Comparison of ENCODE assay signal across 10 cellular contexts in genomic region chr11:2890466-2891241, GRCh38. TPM values are rescaled to one million over a fixed set of nuclear protein-coding genes. Genes with fewer than 3 reads are reported as not detected.
DNase-seq lines count a peak whose midpoint lies in the region; ATAC-seq and TF ChIP-seq lines count a peak whose summit lies in the region.
"Had no signal": no experiment of that assay in that cellular context is flagged by ENCODE, and none has a peak within 500 bp of the region (broad histone marks: within the 10 kb centered on the region; RNA-seq: fewer than 3 reads in every experiment).

No MANE protein-coding gene starts in this region.

- H3K27ac ChIP-seq in body of pancreas (peak overlapping the region; percentile 29 to 69 (median 58)), right lobe of liver (peak overlapping the region in 1 of 3 donors; percentile 46)
- H3K27ac ChIP-seq: KMS-11 had no signal

- TF ChIP-seq CTCF in body of pancreas (IDR thresholded peaks at IDR 0.05) (no peak), right lobe of liver (IDR thresholded peaks at IDR 0.05) (no peak), progenitor cell of endocrine pancreas (IDR thresholded peaks at IDR 0.05; ENCODE audit: unreplicated experiment) (no peak)

- 29 to 58% methylated on average over 13 to 28 of the region's 28 CpGs for WGBS in body of pancreas, 2 donors
- WGBS in right lobe of liver (ENCODE audit: insufficient coverage, low coverage, low lambda C conversion rate, missing lambda C conversion rate) = 66% methylated on average over 5 of the region's 28 CpGs

- peak in 2 of 3 donors; percentile 29 to 36 for TF ChIP-seq POLR2A in body of pancreas (IDR thresholded peaks at IDR 0.05)
- TF ChIP-seq POLR2A in right lobe of liver (IDR thresholded peaks at IDR 0.05) = no peak

- H3K27me3 Mint-ChIP-seq in progenitor cell of endocrine pancreas = peaks cover 4% of the 10 kb centered on the region

- H3K27ac Mint-ChIP-seq in progenitor cell of endocrine pancreas = no peak overlapping the region

- DNase-seq in ACHN (peak; percentile 12), HUDEP-2 (lab: John Stamatoyannopoulos, UW; ENCODE audit: unreplicated experiment in 76 of 76) (peak in 69 of 76 experiments; percentile 22 to 96 (median 66)), body of pancreas (peak; percentile 79 to 94 (median 91)), right lobe of liver (peak; percentile 65 to 82 (median 74)), islet precursor cell (no peak), progenitor cell of endocrine pancreas (ENCODE audit: low spot score, unreplicated experiment) (no peak), germinal center (ENCODE audit: low spot score) (no peak), occipital lobe (lab: John Stamatoyannopoulos, UW) (no peak)
- DNase-seq: stimulated activated naive CD4-positive, alpha-beta T cell treated with Interleukin-2 at 50 U/mL for 16 hours had no signal

- peaks cover 34% of the 10 kb centered on the region for H3K4me1 ChIP-seq in body of pancreas
- H3K4me1 ChIP-seq in right lobe of liver = peaks cover 0 to 21% (median 9%) of the 10 kb centered on the region in 4 donors

- peaks cover 9% of the 10 kb centered on the region for H3K4me1 Mint-ChIP-seq in progenitor cell of endocrine pancreas (ENCODE audit: low read depth)

- ATAC-seq in body of pancreas (peak; percentile 47), right lobe of liver (peak in 3 of 4 donors; percentile 7 to 40 (median 9))

- H3K4me3 ChIP-seq in body of pancreas (no peak overlapping the region), right lobe of liver (no peak overlapping the region)

- H3K4me3 Mint-ChIP-seq in progenitor cell of endocrine pancreas (ENCODE audit: low read depth) = no peak overlapping the region

- no peaks in the 10 kb centered on the region for H3K9me3 Mint-ChIP-seq in progenitor cell of endocrine pancreas (ENCODE audit: low read depth)

- intact Hi-C loops in body of pancreas (cut with DNase I) = loop anchor here (5.0 kb wide), 2 partner anchors 358 to 463 kb away; no protein-coding TSS in a partner anchor
- intact Hi-C loops in right lobe of liver (cut with DNase I) = loop anchor here in 1 of 2 donors (5.0 kb wide), 1 partner anchor 458 kb away; no protein-coding TSS in a partner anchor

- in situ Hi-C loops in ACHN (cut with HindIII; ENCODE audit: low pct_ligation_motif_present, low pct_unique_long_range_greater_than_20kb, low sequenced_read_pairs) = no loop called here

- H3K9me3 ChIP-seq in body of pancreas (no peaks in the 10 kb centered on the region), right lobe of liver (no peaks in the 10 kb centered on the region)

- no peaks in the 10 kb centered on the region for H3K36me3 ChIP-seq in body of pancreas (replicated peaks in 1 of 2; ENCODE audit: insufficient read depth in 1 of 2, low read depth in 2 of 2)
- H3K36me3 ChIP-seq in right lobe of liver = no peaks in the 10 kb centered on the region

- H3K36me3 Mint-ChIP-seq in progenitor cell of endocrine pancreas (ENCODE audit: insufficient read depth) = no peaks in the 10 kb centered on the region

- H3K27me3 ChIP-seq in body of pancreas = no peaks in the 10 kb centered on the region
- H3K27me3 ChIP-seq in right lobe of liver = no peaks in the 10 kb centered on the region

RNA-seq across cellular contexts. Expression of gene CDKN1C, which starts 5.1 kb away (rescaled TPM):
- total RNA-seq in body of pancreas (100 to 1,000 TPM in 1 of 2 donors, 10 to 100 TPM in 1; 35.3 to 231 TPM), right lobe of liver (1 to 10 TPM; 2.2 to 8.0 (median 3.6) TPM), progenitor cell of endocrine pancreas (247 and 268 TPM in 2 replicates), occipital lobe (34.5 TPM)

RNA-seq across cellular contexts. Expression of gene PHLDA2, which starts 38.6 kb away (rescaled TPM):
- total RNA-seq in body of pancreas (1 to 10 TPM in 1 of 2 donors, not detected in 1; 4.2 TPM), right lobe of liver (10 to 100 TPM in 2 of 6 experiments, 1 to 10 TPM in 1, under 1 TPM in 2, not detected in 1; 0.51 to 12.7 (median 5.9) TPM), progenitor cell of endocrine pancreas (1.2 and 1.9 TPM in 2 replicates), occipital lobe (not detected)

Comparison
In these comparisons a context has a peak if more than half of its experiments do, and no peak if none do; other contexts are left out.
1. DNase-seq: peak in ACHN (single experiment), HUDEP-2 (69 of 76), body of pancreas (4 of 4) and right lobe of liver (3 of 3); none in islet precursor cell (single experiment), progenitor cell of endocrine pancreas (single experiment), germinal center (single experiment) and occipital lobe (single experiment).